18 cellular contexts compared by ENCODE assay signal in the genomic region with DNA sequence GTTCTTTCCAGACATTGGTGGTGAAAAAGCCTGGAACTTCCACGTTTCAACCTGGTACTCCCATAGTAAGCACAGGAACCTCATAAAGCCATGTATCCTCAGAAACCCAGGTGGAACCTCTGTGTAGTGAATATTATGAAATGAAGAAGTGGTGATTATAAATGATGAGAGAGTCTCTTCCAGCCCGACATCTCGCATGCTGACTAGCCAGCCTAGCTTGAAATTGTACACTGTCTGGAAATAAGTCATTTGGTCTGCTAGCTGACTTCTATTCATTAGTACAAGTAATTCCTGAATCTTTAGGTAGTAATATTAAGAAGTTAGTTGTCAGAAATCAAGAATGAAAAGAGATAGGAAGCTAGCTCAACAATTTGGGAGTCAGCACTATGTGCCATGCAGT.
DNase-seq lines count a peak whose midpoint lies in the region; ATAC-seq and TF ChIP-seq lines count a peak whose summit lies in the region.
"Had no signal": no experiment of that assay in that cellular context is flagged by ENCODE, and none has a peak within 500 bp of the region (broad histone marks: within the 10 kb centered on the region; RNA-seq: fewer than 3 reads in every experiment).

No MANE protein-coding gene starts in this region.

- no peak for TF ChIP-seq CTCF in HFFc6 (IDR thresholded peaks at IDR 0.05)

- H3K36me3 Mint-ChIP-seq in HFFc6 (ENCODE audit: low read depth): peaks cover 37% of the 10 kb centered on the region

- H2AFZ ChIP-seq in ACC112 (ENCODE audit: low read length, unreplicated experiment) (no peak overlapping the region), mesenchymal stem cell (ENCODE audit: low read depth, low read length) (no peak overlapping the region), trophoblast cell (ENCODE audit: insufficient read depth, low read length, poor library complexity) (no peak overlapping the region)

- H2AK5ac ChIP-seq in mesenchymal stem cell (ENCODE audit: low read length, severe bottlenecking) (no peak overlapping the region), trophoblast cell (ENCODE audit: low read length) (no peak overlapping the region)

- H3K4me2 ChIP-seq in mesenchymal stem cell (ENCODE audit: low read length, poor library complexity, severe bottlenecking): no peak overlapping the region
- no peak overlapping the region for H3K4me2 ChIP-seq in trophoblast cell (ENCODE audit: low read length)
- H3K4me2 ChIP-seq: A549 had no signal

- no peak overlapping the region for H3K14ac ChIP-seq in mesenchymal stem cell (ENCODE audit: low read length in 2 of 2)
- H3K14ac ChIP-seq in trophoblast cell (ENCODE audit: low read length): no peak overlapping the region

- peak overlapping the region; percentile 77 for H3K27ac Mint-ChIP-seq in HFFc6
- H3K27ac Mint-ChIP-seq: CD4-positive, alpha-beta memory T cell had no signal

- H3K4me1 ChIP-seq in ACC112 (ENCODE audit: control insufficient read depth, insufficient read depth, low read length, unreplicated experiment) (peaks cover 4% of the 10 kb centered on the region), mesenchymal stem cell (ENCODE audit: control insufficient read depth, insufficient read depth, low read depth, low read length) (no peaks in the 10 kb centered on the region), trophoblast cell (ENCODE audit: control insufficient read depth in 1 of 2, insufficient read depth in 2 of 2, low read length in 2 of 2) (peaks cover 0 to 1% of the 10 kb centered on the region in 2 experiments)
- H3K4me1 ChIP-seq: A549 had no signal

- H2BK5ac ChIP-seq in mesenchymal stem cell (ENCODE audit: low read depth, low read length, poor library complexity, severe bottlenecking) (no peak overlapping the region), trophoblast cell (ENCODE audit: low read depth, low read length, poor library complexity) (peak overlapping the region; percentile 33)

- H3K9ac ChIP-seq in mesenchymal stem cell (ENCODE audit: low read length) (peak overlapping the region; percentile 60), trophoblast cell (ENCODE audit: low read length) (no peak overlapping the region)

- H3K36me3 ChIP-seq in ACC112 (ENCODE audit: insufficient read depth, low read length) (peaks cover 6% of the 10 kb centered on the region; the same call in 1 of the 2 replicates), mesenchymal stem cell (ENCODE audit: control insufficient read depth in 1 of 2, insufficient read depth in 2 of 2, low read depth in 1 of 2, low read length in 2 of 2) (peaks cover 0 to 16% of the 10 kb centered on the region in 2 experiments), trophoblast cell (ENCODE audit: control insufficient read depth in 1 of 2, insufficient read depth in 2 of 2, low read length in 2 of 2) (no peaks in the 10 kb centered on the region)

- 100% methylated on average over 2 of the region's 3 CpGs for WGBS in mesenchymal stem cell
- no CpG with 5 or more reads among the region's 3 CpGs for WGBS in trophoblast cell (ENCODE audit: extremely low coverage, insufficient coverage, insufficient read length)

- no peak for ATAC-seq in GM19328 (IDR thresholded peaks at IDR 0.05; ENCODE audit: unreplicated experiment)
- ATAC-seq: A549 had no signal

- no peak overlapping the region for H3K4me3 Mint-ChIP-seq in HFFc6
- H3K4me3 Mint-ChIP-seq: CD4-positive, alpha-beta memory T cell had no signal

- H3K9me3 Mint-ChIP-seq in HFFc6: peaks cover 10% of the 10 kb centered on the region; the same call in 1 of the 2 replicates
- H3K9me3 Mint-ChIP-seq: CD4-positive, alpha-beta memory T cell had no signal

- no peak overlapping the region for H3K4me3 ChIP-seq in ACC112 (ENCODE audit: low read depth, low read length)
- no peak overlapping the region for H3K4me3 ChIP-seq in mesenchymal stem cell (ENCODE audit: insufficient read depth in 1 of 2, low read depth in 1 of 2, low read length in 2 of 2)
- no peak overlapping the region for H3K4me3 ChIP-seq in trophoblast cell (ENCODE audit: low read depth, low read length)
- H3K4me3 ChIP-seq: A549 had no signal

- no peak overlapping the region for H4K91ac ChIP-seq in mesenchymal stem cell (ENCODE audit: low read length)
- H4K91ac ChIP-seq in trophoblast cell (ENCODE audit: low read depth, low read length): peak overlapping the region; percentile 70

- H3K79me1 ChIP-seq in mesenchymal stem cell (replicated peaks; ENCODE audit: low read length, poor library complexity, severe bottlenecking) (no peaks in the 10 kb centered on the region), trophoblast cell (ENCODE audit: low read length) (peaks cover 4% of the 10 kb centered on the region)

- H3K27ac ChIP-seq in ACC112 (ENCODE audit: low read depth, low read length): peak overlapping the region; percentile 30; the same call in 1 of the 2 replicates
- H3K27ac ChIP-seq in mesenchymal stem cell (ENCODE audit: low read length, poor library complexity, severe bottlenecking): no peak overlapping the region
- H3K27ac ChIP-seq in trophoblast cell (ENCODE audit: low read depth, low read length): no peak overlapping the region
- H3K27ac ChIP-seq: A549 had no signal

- peaks cover 12% of the 10 kb centered on the region for H3K9me3 ChIP-seq in mesenchymal stem cell (ENCODE audit: control insufficient read depth, low read length)
- H3K9me3 ChIP-seq in trophoblast cell (ENCODE audit: insufficient read depth, low read depth, low read length): no peaks in the 10 kb centered on the region
- H3K9me3 ChIP-seq: A549 had no signal

- no peaks in the 10 kb centered on the region; the same call in 1 of the 2 replicates for H3K27me3 Mint-ChIP-seq in HFFc6 (ENCODE audit: insufficient read depth)
- H3K27me3 Mint-ChIP-seq: CD4-positive, alpha-beta memory T cell had no signal

- no peak overlapping the region for H2BK15ac ChIP-seq in mesenchymal stem cell (ENCODE audit: low read depth, poor library complexity, severe bottlenecking)

- H2BK12ac ChIP-seq in mesenchymal stem cell (ENCODE audit: low read length in 2 of 2): no peak overlapping the region
- H2BK12ac ChIP-seq in trophoblast cell (ENCODE audit: low read length): peak overlapping the region; percentile 15

- H2BK120ac ChIP-seq in mesenchymal stem cell (ENCODE audit: low read depth, low read length) (no peak overlapping the region), trophoblast cell (ENCODE audit: insufficient read depth, low read length, poor library complexity) (peak overlapping the region; percentile 11)

- H3K18ac ChIP-seq in mesenchymal stem cell (ENCODE audit: low read depth in 1 of 2, low read length in 2 of 2) (no peak overlapping the region), trophoblast cell (ENCODE audit: low read length) (no peak overlapping the region)

- no peaks in the 10 kb centered on the region for H3K27me3 ChIP-seq in ACC112 (ENCODE audit: insufficient read depth, low read length)
- no peaks in the 10 kb centered on the region for H3K27me3 ChIP-seq in mesenchymal stem cell (ENCODE audit: control insufficient read depth in 1 of 2, insufficient read depth in 1 of 2, low read length in 2 of 2)
- H3K27me3 ChIP-seq in trophoblast cell (ENCODE audit: insufficient read depth, low read length): no peaks in the 10 kb centered on the region

- peaks cover 52% of the 10 kb centered on the region for H3K4me1 Mint-ChIP-seq in HFFc6 (ENCODE audit: low read depth)

- no peak overlapping the region for H4K8ac ChIP-seq in mesenchymal stem cell (ENCODE audit: low read length)
- no peak overlapping the region for H4K8ac ChIP-seq in trophoblast cell (ENCODE audit: low read depth, low read length)

- H3K79me2 ChIP-seq in ACC112 (ENCODE audit: control insufficient read depth, insufficient read depth, low read length, unreplicated experiment) (no peaks in the 10 kb centered on the region), trophoblast cell (ENCODE audit: control insufficient read depth, insufficient read depth, low read length, poor library complexity) (no peaks in the 10 kb centered on the region)

- no peak overlapping the region for H3K4ac ChIP-seq in mesenchymal stem cell (ENCODE audit: low read depth in 1 of 2, low read length in 2 of 2)
- no peak overlapping the region for H3K4ac ChIP-seq in trophoblast cell (ENCODE audit: low read depth, low read length)

- no peak overlapping the region for H4K12ac ChIP-seq in trophoblast cell (ENCODE audit: low read depth, low read length)

- H3K23ac ChIP-seq in mesenchymal stem cell (ENCODE audit: low read length in 2 of 2) (no peak overlapping the region), trophoblast cell (ENCODE audit: low read length) (no peak overlapping the region)

- DNase-seq in HFFc6 (no peak), mesenchymal stem cell (no peak), trophoblast cell (no peak), kidney tubule cell (ENCODE audit: low spot score) (no peak), NCI-H128 (lab: John Stamatoyannopoulos, UW; ENCODE audit: unreplicated experiment) (no peak)
- DNase-seq: 8988T; C1 segment of cervical spinal cord; Calu3; CD4-positive, alpha-beta memory T cell; COR-L47; DMS53; DMS79 treated with DMSO at 0.1 percent for 48 hours; GF-D8; GOT3; H7 had no signal
